28 cellular contexts compared by ENCODE assay signal in genomic region chr1:62732327-62732726, GRCh38. TPM values are rescaled to one million over a fixed set of nuclear protein-coding genes. Genes with fewer than 3 reads are reported as not detected.
A peak's percentile ranks its signal among the peaks of the same experiment; 100 is the strongest.
DNase-seq lines count a peak whose midpoint lies in the region; ATAC-seq, FAIRE-seq and TF ChIP-seq lines count a peak whose summit lies in the region.
"Had no signal": no experiment of that assay in that cellular context is flagged by ENCODE, and none has a peak within 500 bp of the region (broad histone marks: within the 10 kb centered on the region; RNA-seq: fewer than 3 reads in every experiment).

No MANE protein-coding gene starts in this region.

- TF ChIP-seq CTCF in SK-N-SH (IDR thresholded peaks at IDR 0.05) = no peak; the same call in 1 of the 2 replicates
- TF ChIP-seq CTCF in neural progenitor cell (IDR thresholded peaks at IDR 0.05) = no peak

- H3K27ac ChIP-seq in GM23248 (no peak overlapping the region), SK-N-SH (ENCODE audit: low read depth in 2 of 2, low read length in 1 of 2) (no peak overlapping the region), neural progenitor cell (no peak overlapping the region)
- H3K27ac ChIP-seq: BLaER1, epithelial cell of prostate, heart left ventricle, PC-9, spleen had no signal

- 58 to 69% methylated on average over 3 of the region's 3 CpGs for WGBS in GM23248 (ENCODE audit: low coverage in 1 of 2, low lambda C conversion rate in 2 of 2, missing lambda C conversion rate in 2 of 2), 2 experiments
- 88% methylated on average over 3 of the region's 3 CpGs for WGBS in SK-N-SH (ENCODE audit: low lambda C conversion rate)

- CTCF ChIA-PET in SK-N-SH (lab: Yijun Ruan, JAX) = interaction anchor here (0.9 to 9.2 kb wide), 6 partner anchors 11 to 224 kb away, joined by 3 to 48 read pairs (median 7); no protein-coding TSS in a partner anchor

- no peak for TF ChIP-seq EP300 in SK-N-SH (IDR thresholded peaks at IDR 0.05; ENCODE audit: borderline replicate concordance in 1 of 2, low read depth in 1 of 2, low read length in 1 of 2)

- H3K27ac Mint-ChIP-seq in neural progenitor cell = peak overlapping the region; percentile 18
- peak overlapping the region in 1 of 2 donors; percentile 32 for H3K27ac Mint-ChIP-seq in activated naive CD4-positive, alpha-beta T cell treated with anti-CD3 and anti-CD28 coated beads, Interleukin-2, amount 50 U/mL, for 72 hours
- H3K27ac Mint-ChIP-seq: activated CD4-positive, alpha-beta T cell treated with anti-CD3 and anti-CD28 coated beads, Interleukin-2, amount 10 ng/mL, durations not matched to agents 7 days and 5 days; naive thymus-derived CD4-positive, alpha-beta T cell had no signal

- H3K36me3 ChIP-seq in GM23248 (ENCODE audit: low read depth) (no peaks in the 10 kb centered on the region), SK-N-SH (replicated peaks in 1 of 2; ENCODE audit: control insufficient read depth in 1 of 2, insufficient read depth in 2 of 2, low read length in 1 of 2) (no peaks in the 10 kb centered on the region), neural progenitor cell (no peaks in the 10 kb centered on the region)
- H3K36me3 ChIP-seq: BLaER1, HAP-1, heart left ventricle, spleen, transverse colon had no signal

- POLR2A ChIA-PET in SK-N-SH (lab: Yijun Ruan, JAX) = no interaction called here

- H3K79me2 ChIP-seq in GM23248 (ENCODE audit: insufficient read depth) = no peaks in the 10 kb centered on the region
- no peaks in the 10 kb centered on the region for H3K79me2 ChIP-seq in SK-N-SH (ENCODE audit: insufficient read depth)
- H3K79me2 ChIP-seq in neural progenitor cell (ENCODE audit: low read depth) = no peaks in the 10 kb centered on the region

- no peaks in the 10 kb centered on the region for H4K20me1 ChIP-seq in GM23248 (ENCODE audit: insufficient read depth)
- H4K20me1 ChIP-seq in SK-N-SH (ENCODE audit: insufficient read depth) = no peaks in the 10 kb centered on the region
- H4K20me1 ChIP-seq in neural progenitor cell (ENCODE audit: low read depth) = no peaks in the 10 kb centered on the region
- H4K20me1 ChIP-seq: BLaER1 had no signal

- DNase-seq in GM23248 = peak; percentile 20
- no peak for DNase-seq in SK-N-SH
- DNase-seq in neural progenitor cell (ENCODE audit: low spot score) = no peak
- DNase-seq in activated naive CD4-positive, alpha-beta T cell treated with anti-CD3 and anti-CD28 coated beads, Interleukin-2, amount 50 U/mL, for 16 hours = no peak
- no peak for DNase-seq in NCI-H146 (lab: John Stamatoyannopoulos, UW)
- no peak for DNase-seq in activated naive CD4-positive, alpha-beta T cell treated with anti-CD3 and anti-CD28 coated beads, Interleukin-2, amount 50 U/mL, for 72 hours (ENCODE audit: low spot score in 2 of 2)
- DNase-seq: activated CD4-positive, alpha-beta T cell treated with anti-CD3 and anti-CD28 coated beads, Interleukin-2, amount 10 ng/mL, durations not matched to agents 7 days and 5 days; activated T-cell treated with anti-CD3 and anti-CD28 coated beads, Interleukin-2, amount 50 U/mL, for 4 hours; amniotic stem cell; COR-L47; DMS53; effector CD4-positive, alpha-beta T cell; heart left ventricle; KBM-7; MM.1S; naive thymus-derived CD4-positive, alpha-beta T cell; NCI-H1417 treated with DMSO at 0.1 percent for 48 hours; NK-92 treated with Interleukin-12 subunit alpha and Interleukin-12 subunit beta, amount 100 ng/mL, for 24 hours; PC-9; SHP77 treated with DMSO at 0.1 percent for 48 hours; spleen; stimulated activated CD4-positive, alpha-beta T cell treated with anti-CD3 and anti-CD28 coated beads, Interleukin-2, amount 100 ng/mL, for 48 hours; transverse colon had no signal

- no peak overlapping the region for H3K4me3 Mint-ChIP-seq in neural progenitor cell
- H3K4me3 Mint-ChIP-seq: activated CD4-positive, alpha-beta T cell treated with anti-CD3 and anti-CD28 coated beads, Interleukin-2, amount 10 ng/mL, durations not matched to agents 7 days and 5 days; activated T-cell treated with anti-CD3 and anti-CD28 coated beads, Interleukin-2, amount 50 U/mL, for 4 hours; naive thymus-derived CD4-positive, alpha-beta T cell had no signal

- no peaks in the 10 kb centered on the region for H3K27me3 ChIP-seq in GM23248 (replicated peaks; ENCODE audit: insufficient read depth)
- no peaks in the 10 kb centered on the region for H3K27me3 ChIP-seq in SK-N-SH (ENCODE audit: insufficient read depth)
- H3K27me3 ChIP-seq in neural progenitor cell = no peaks in the 10 kb centered on the region
- H3K27me3 ChIP-seq: BLaER1, spleen, transverse colon had no signal

- H3F3A ChIP-seq in GM23248 (ENCODE audit: insufficient read depth) (peaks cover 13% of the 10 kb centered on the region), SK-N-SH (replicated peaks; ENCODE audit: insufficient read depth) (peaks cover 18% of the 10 kb centered on the region), neural progenitor cell (ENCODE audit: low read depth) (peaks cover 7% of the 10 kb centered on the region)

- TF ChIP-seq RAD21 in SK-N-SH (IDR thresholded peaks at IDR 0.05; ENCODE audit: low read length) = peak; percentile 60

- peak; percentile 43 for FAIRE-seq in islet of Langerhans (lab: Jason Lieb, UNC)

- H3K4me1 ChIP-seq in GM23248 (ENCODE audit: insufficient read depth) = peaks cover 17% of the 10 kb centered on the region
- peaks cover 0 to 15% of the 10 kb centered on the region in 2 experiments; a peak in 1 of 4 replicates for H3K4me1 ChIP-seq in SK-N-SH (ENCODE audit: control insufficient read depth in 1 of 2, insufficient read depth in 2 of 2, low read depth in 1 of 2, low read length in 1 of 2)
- H3K4me1 ChIP-seq in neural progenitor cell = no peaks in the 10 kb centered on the region
- H3K4me1 ChIP-seq: BLaER1, spleen had no signal

- peaks cover 2% of the 10 kb centered on the region for H3K36me3 Mint-ChIP-seq in neural progenitor cell
- no peaks in the 10 kb centered on the region for H3K36me3 Mint-ChIP-seq in activated naive CD4-positive, alpha-beta T cell treated with anti-CD3 and anti-CD28 coated beads, Interleukin-2, amount 50 U/mL, for 72 hours
- H3K36me3 Mint-ChIP-seq: naive thymus-derived CD4-positive, alpha-beta T cell had no signal

- no peaks in the 10 kb centered on the region for H3K27me3 Mint-ChIP-seq in neural progenitor cell (ENCODE audit: insufficient read depth, low read depth)

- H3K9me3 Mint-ChIP-seq in neural progenitor cell = no peaks in the 10 kb centered on the region
- no peaks in the 10 kb centered on the region for H3K9me3 Mint-ChIP-seq in activated naive CD4-positive, alpha-beta T cell treated with anti-CD3 and anti-CD28 coated beads, Interleukin-2, amount 50 U/mL, for 72 hours
- H3K9me3 Mint-ChIP-seq: activated CD4-positive, alpha-beta T cell treated with anti-CD3 and anti-CD28 coated beads, Interleukin-2, amount 10 ng/mL, durations not matched to agents 7 days and 5 days; activated T-cell treated with anti-CD3 and anti-CD28 coated beads, Interleukin-2, amount 50 U/mL, for 4 hours; naive thymus-derived CD4-positive, alpha-beta T cell had no signal

- H3K4me3 ChIP-seq in GM23248 = no peak overlapping the region
- H3K4me3 ChIP-seq in SK-N-SH (ENCODE audit: low read depth in 2 of 2, low read length in 1 of 2) = no peak overlapping the region
- no peak overlapping the region for H3K4me3 ChIP-seq in neural progenitor cell
- H3K4me3 ChIP-seq: BLaER1, HAP-1, heart left ventricle, PC-9, spleen, transverse colon had no signal

- no peak overlapping the region for H3K9ac ChIP-seq in GM23248
- no peak overlapping the region for H3K9ac ChIP-seq in SK-N-SH
- H3K9ac ChIP-seq in neural progenitor cell = no peak overlapping the region
- H3K9ac ChIP-seq: BLaER1 had no signal

- H3K9me2 ChIP-seq in GM23248 (ENCODE audit: insufficient read depth) = no peaks in the 10 kb centered on the region
- no peaks in the 10 kb centered on the region for H3K9me2 ChIP-seq in SK-N-SH

- no peak overlapping the region for H3K4me2 ChIP-seq in GM23248 (ENCODE audit: unreplicated experiment)
- H3K4me2 ChIP-seq in SK-N-SH = no peak overlapping the region
- H3K4me2 ChIP-seq in neural progenitor cell = no peak overlapping the region
- H3K4me2 ChIP-seq: BLaER1, PC-9 had no signal

- no peaks in the 10 kb centered on the region for H3K9me3 ChIP-seq in GM23248 (ENCODE audit: low read depth)
- H3K9me3 ChIP-seq in SK-N-SH = no peaks in the 10 kb centered on the region
- H3K9me3 ChIP-seq in neural progenitor cell (ENCODE audit: low read depth) = no peaks in the 10 kb centered on the region
- H3K9me3 ChIP-seq: BLaER1, HAP-1, heart left ventricle, spleen, transverse colon had no signal

- H2AFZ ChIP-seq in GM23248 (no peak overlapping the region), SK-N-SH (ENCODE audit: low read depth) (0 out of 2 replicates have a peak overlapping the region, but pooled peaks have one; percentile 9), neural progenitor cell (replicated peaks) (no peak overlapping the region)
- H2AFZ ChIP-seq: PC-9 had no signal

- no peak for ATAC-seq in HG02970 (IDR thresholded peaks at IDR 0.05; ENCODE audit: low FRiP score, unreplicated experiment)
- no peak for ATAC-seq in activated naive CD4-positive, alpha-beta T cell treated with anti-CD3 and anti-CD28 coated beads, Interleukin-2, amount 50 U/mL, for 72 hours
- ATAC-seq: activated T-cell treated with anti-CD3 and anti-CD28 coated beads, Interleukin-2, amount 50 U/mL, for 4 hours; heart left ventricle; naive thymus-derived CD4-positive, alpha-beta T cell had no signal

- H3K4me1 Mint-ChIP-seq in neural progenitor cell = peaks cover 21% of the 10 kb centered on the region
- H3K4me1 Mint-ChIP-seq: activated CD4-positive, alpha-beta T cell treated with anti-CD3 and anti-CD28 coated beads, Interleukin-2, amount 10 ng/mL, durations not matched to agents 7 days and 5 days; naive thymus-derived CD4-positive, alpha-beta T cell had no signal

- in situ Hi-C loops in GM23248 (cut with MboI) = no loop called here

TF ChIP-seq in SK-N-SH, 30 proteins besides CTCF, POLR2A, EP300 and RAD21 (continues in another document):
- TF ChIP-seq RXRA (IDR thresholded peaks at IDR 0.05; ENCODE audit: borderline replicate concordance, low read depth) = no peak

RNA-seq across cellular contexts. Expression of gene DOCK7, which starts 44.1 kb away (rescaled TPM):
- total RNA-seq in GM23248 (2014; rRNA removed; shearing (Covaris generic)) = 70.9 and 83.8 TPM in 2 replicates
- 41.5 and 42.1 TPM in 2 replicates for polyA plus RNA-seq in GM23248 (2016; fragmentation: Nextera tagmentation; extraction: Ambion mirVana)
- 27.6 and 32.0 TPM in 2 replicates for polyA plus RNA-seq in SK-N-SH (2012; rRNA removed)
- polyA plus RNA-seq in SK-N-SH (2012; cell fraction: cytosol; rRNA removed) = 33.4 and 41.3 TPM in 2 replicates
- polyA plus RNA-seq in SK-N-SH (2012; cell fraction: nucleus; rRNA removed) = 24.1 and 52.5 TPM in 2 replicates
- 71.9 and 92.7 TPM in 2 replicates for total RNA-seq in neural progenitor cell (ENCODE audit: low replicate concordance)
- 10 to 100 TPM in 1 of 2 donors, 1 to 10 TPM in 1; 8.3 to 20.2 TPM for total RNA-seq in activated naive CD4-positive, alpha-beta T cell treated with anti-CD3 and anti-CD28 coated beads, Interleukin-2, amount 50 U/mL, for 72 hours

RNA-seq across cellular contexts. Expression of gene ATG4C, which starts 51.6 kb away (rescaled TPM):
- 4.4 and 6.2 TPM in 2 replicates for total RNA-seq in GM23248 (2014; rRNA removed; shearing (Covaris generic))
- polyA plus RNA-seq in GM23248 (2016; fragmentation: Nextera tagmentation; extraction: Ambion mirVana) (11.7 and 12.3 TPM in 2 replicates), SK-N-SH (2012; rRNA removed) (2.8 and 3.0 TPM in 2 replicates)
- 4.7 and 5.5 TPM in 2 replicates for polyA plus RNA-seq in SK-N-SH (2012; cell fraction: cytosol; rRNA removed)
- 0.66 and 2.4 TPM in 2 replicates for polyA plus RNA-seq in SK-N-SH (2012; cell fraction: nucleus; rRNA removed)
- total RNA-seq in neural progenitor cell (ENCODE audit: low replicate concordance) = 15.7 and 39.5 TPM in 2 replicates
- 10 to 100 TPM; 11.5 to 18.9 TPM for total RNA-seq in activated naive CD4-positive, alpha-beta T cell treated with anti-CD3 and anti-CD28 coated beads, Interleukin-2, amount 50 U/mL, for 72 hours
